ENCODE assay signal across 8 cellular contexts in the genomic region with DNA sequence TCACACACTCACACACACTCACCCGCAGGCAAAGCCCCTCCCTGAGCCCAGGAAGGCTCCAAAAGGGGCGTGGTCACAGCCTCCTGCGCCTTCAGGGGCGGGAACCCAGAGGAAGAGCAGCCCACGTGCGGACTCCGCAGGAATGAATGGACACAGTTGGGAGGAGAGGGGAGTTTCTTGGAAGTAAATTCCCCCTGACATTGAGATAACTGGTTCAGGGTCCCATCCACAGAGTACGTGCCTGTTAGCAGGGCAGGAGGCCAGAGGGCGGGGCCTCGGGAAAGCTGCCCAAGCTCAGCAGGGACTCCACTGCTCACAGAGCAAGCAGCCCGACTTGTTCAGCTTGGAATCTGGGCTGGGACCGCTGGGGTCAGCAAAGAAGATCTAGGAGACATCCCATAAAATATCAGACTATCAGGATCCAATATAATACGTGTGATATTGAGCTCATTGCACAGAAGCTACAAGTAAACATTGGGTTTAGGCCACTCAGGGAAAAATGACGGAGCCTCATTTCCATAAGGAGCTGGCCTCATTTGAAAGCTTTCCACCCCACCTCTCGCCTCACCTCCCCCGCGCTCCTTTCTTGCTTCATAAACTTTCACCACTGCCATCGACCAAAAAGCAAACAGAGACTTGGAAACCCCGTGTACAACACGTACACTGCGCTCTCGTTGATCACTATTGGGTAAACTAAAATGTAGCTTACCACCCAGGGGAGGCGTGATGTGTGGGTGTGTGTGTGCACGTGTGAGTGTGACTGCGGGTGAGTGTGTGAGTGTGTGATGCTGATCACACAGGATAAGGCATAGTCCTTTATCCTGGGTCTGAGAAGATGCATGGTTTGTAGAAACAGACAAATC. TPM values are rescaled to one million over a fixed set of nuclear protein-coding genes. Genes with fewer than 3 reads are reported as not detected.
DNase-seq lines count a peak whose midpoint lies in the region; ATAC-seq and TF ChIP-seq lines count a peak whose summit lies in the region.

No MANE protein-coding gene starts in this region.

- no peak overlapping the region for H2BK5ac ChIP-seq in IMR-90 (ENCODE audit: low read depth, low read length, poor library complexity, severe bottlenecking)

- in situ Hi-C loops in IMR-90 (cut with MboI; ENCODE audit: low sequenced_read_pairs): no loop called here

- peaks cover 7% of the 10 kb centered on the region for H3K4me1 ChIP-seq in ACC112 (ENCODE audit: control insufficient read depth, insufficient read depth, low read length, unreplicated experiment)
- H3K4me1 ChIP-seq in IMR-90 (ENCODE audit: control insufficient read depth, insufficient read depth, low read length): peaks cover 3% of the 10 kb centered on the region
- peaks cover 3 to 6% of the 10 kb centered on the region in 2 donors for H3K4me1 ChIP-seq in breast epithelium
- peaks cover 0 to 6% of the 10 kb centered on the region in 2 donors for H3K4me1 ChIP-seq in left lung

- H3K27me3 ChIP-seq in ACC112 (ENCODE audit: insufficient read depth, low read length) (no peaks in the 10 kb centered on the region), IMR-90 (ENCODE audit: control insufficient read depth, insufficient read depth, low read length) (no peaks in the 10 kb centered on the region; the same call in 1 of the 2 replicates), breast epithelium (no peaks in the 10 kb centered on the region), left lung (no peaks in the 10 kb centered on the region)

- no peak overlapping the region for H3K18ac ChIP-seq in IMR-90 (ENCODE audit: low read depth, low read length)

- H2BK15ac ChIP-seq in IMR-90 (ENCODE audit: low read depth, low read length): no peak overlapping the region

- no peak overlapping the region for H4K5ac ChIP-seq in IMR-90 (ENCODE audit: low read depth, low read length)

- H3K9me3 ChIP-seq in IMR-90 (ENCODE audit: control insufficient read depth, insufficient read depth, low read length): no peaks in the 10 kb centered on the region
- H3K9me3 ChIP-seq in breast epithelium: no peaks in the 10 kb centered on the region
- H3K9me3 ChIP-seq in left lung: no peaks in the 10 kb centered on the region

- no peak overlapping the region for H3K4ac ChIP-seq in IMR-90 (ENCODE audit: low read depth, low read length)

- 0 out of 2 replicates have a peak overlapping the region, but pooled peaks have one; percentile 2 for H2AK5ac ChIP-seq in IMR-90 (ENCODE audit: low read depth, low read length)

- POLR2A ChIA-PET in IMR-90 (lab: Charles Lee; ENCODE audit: unreplicated experiment): no interaction called here

- WGBS in IMR-90 (ENCODE audit: extremely low coverage in 2 of 2, insufficient read length in 1 of 2), 2 experiments: 0% methylated on average over 4 of the region's 25 CpGs; no CpG with 5 or more reads in 1 of the 2 experiments

- no peak for TF ChIP-seq POLR2A in IMR-90 (IDR thresholded peaks at IDR 0.05; ENCODE audit: low read depth, low read length)
- TF ChIP-seq POLR2A in breast epithelium (IDR thresholded peaks at IDR 0.05): no peak

- H4K20me1 ChIP-seq in IMR-90 (ENCODE audit: insufficient read depth, low read length): no peaks in the 10 kb centered on the region

- H2AK9ac ChIP-seq in IMR-90 (replicated peaks; ENCODE audit: low read depth, low read length, poor library complexity): peak overlapping the region; percentile 76

- no peak overlapping the region for H3K9ac ChIP-seq in IMR-90 (ENCODE audit: low read depth, low read length)

- TF ChIP-seq RAD21 in IMR-90 (IDR thresholded peaks at IDR 0.05; ENCODE audit: low read length): no peak

- H4K91ac ChIP-seq in IMR-90 (ENCODE audit: insufficient read depth, low read depth, low read length): no peak overlapping the region; the same call in 1 of the 2 replicates

- no peak overlapping the region for H2BK20ac ChIP-seq in IMR-90 (ENCODE audit: low read depth, low read length)

- intact Hi-C loops in IMR-90 (cut with micrococcal nuclease): no loop called here
- intact Hi-C loops in breast epithelium (cut with DNase I; ENCODE audit: low total_unique reads): no loop called here
- intact Hi-C loops in left lung (cut with DNase I): no loop called here

- CTCF ChIA-PET in IMR-90 (lab: Yijun Ruan, JAX): no interaction called here

- no peak overlapping the region for H3K23ac ChIP-seq in IMR-90 (ENCODE audit: low read depth, low read length)

- H4K8ac ChIP-seq in IMR-90 (ENCODE audit: low read depth in 2 of 2, low read length in 2 of 2): peak overlapping the region; percentile 6 to 50; a peak in 2 of 4 replicates

- no peaks in the 10 kb centered on the region for H3K79me2 ChIP-seq in ACC112 (ENCODE audit: control insufficient read depth, insufficient read depth, low read length, unreplicated experiment)

- H2AFZ ChIP-seq in ACC112 (ENCODE audit: low read length, unreplicated experiment) (peak overlapping the region; percentile 32), IMR-90 (replicated peaks; ENCODE audit: low read length, poor library complexity) (peak overlapping the region; percentile 85)

- DNase-seq in IMR-90 (peak; percentile 67), breast epithelium (ENCODE audit: low spot score in 2 of 2) (no peak), left lung (peak; percentile 61 to 80), germinal center (ENCODE audit: low spot score) (no peak), T-helper 9 cell (no peak)

- peak; percentile 74 for ATAC-seq in IMR-90 (ENCODE audit: low read depth)
- peak; percentile 81 for ATAC-seq in left lung
- ATAC-seq in HG02763 (IDR thresholded peaks at IDR 0.05; ENCODE audit: unreplicated experiment): no peak
- no peak for ATAC-seq in GM21367 (IDR thresholded peaks at IDR 0.05; ENCODE audit: unreplicated experiment)

- H3K27ac ChIP-seq in ACC112 (ENCODE audit: low read depth, low read length) (no peak overlapping the region), IMR-90 (ENCODE audit: insufficient read depth, low read length) (no peak overlapping the region), breast epithelium (no peak overlapping the region), left lung (no peak overlapping the region)

- BruUV-seq in IMR-90 (replicated peaks; lab: Mats Ljungman, UMichigan): no TSS peak

- 0 out of 2 replicates have a peak, but pooled peaks cover 2% of the 10 kb centered on the region for H3K9me1 ChIP-seq in IMR-90 (ENCODE audit: insufficient read depth, low read length)

- H3K14ac ChIP-seq in IMR-90 (replicated peaks; ENCODE audit: low read depth, low read length): no peak overlapping the region; the same call in 1 of the 2 replicates

- dilution Hi-C loops in IMR-90 (cut with HindIII; ENCODE audit: low sequenced_read_pairs, unreplicated experiment): no loop called here

- H3K4me3 ChIP-seq in ACC112 (ENCODE audit: low read depth, low read length) (peak overlapping the region; percentile 37), IMR-90 (ENCODE audit: insufficient read depth, low read depth, low read length) (no peak overlapping the region), breast epithelium (peak overlapping the region in 2 of 3 donors; percentile 15 to 25), left lung (peak overlapping the region in 1 of 2 donors; percentile 9)

- TF ChIP-seq CTCF in IMR-90 (conservative IDR thresholded peaks at IDR 0.05; ENCODE audit: low read depth, low read length): no peak
- no peak for TF ChIP-seq CTCF in breast epithelium (IDR thresholded peaks at IDR 0.05)
- no peak for TF ChIP-seq CTCF in left lung (IDR thresholded peaks at IDR 0.05)

- H3K4me2 ChIP-seq in IMR-90 (ENCODE audit: low read depth, low read length): peak overlapping the region; percentile 51

- no peaks in the 10 kb centered on the region for H3K36me3 ChIP-seq in ACC112 (ENCODE audit: insufficient read depth, low read length)
- H3K36me3 ChIP-seq in IMR-90 (ENCODE audit: control insufficient read depth, insufficient read depth, low read length): no peaks in the 10 kb centered on the region
- H3K36me3 ChIP-seq in breast epithelium: no peaks in the 10 kb centered on the region
- H3K36me3 ChIP-seq in left lung: no peaks in the 10 kb centered on the region

- H3K79me1 ChIP-seq in IMR-90 (ENCODE audit: low read depth in 1 of 2, low read length in 2 of 2): no peaks in the 10 kb centered on the region

- no peak overlapping the region for H2BK120ac ChIP-seq in IMR-90 (ENCODE audit: low read depth, low read length)

- no peak overlapping the region for H3K56ac ChIP-seq in IMR-90 (ENCODE audit: extremely low read depth, insufficient read depth, low read length)

TF ChIP-seq in IMR-90, 13 proteins besides CTCF, POLR2A, EP300 and RAD21 (continues in another document):
- no peak for TF ChIP-seq NFE2L2 (IDR thresholded peaks at IDR 0.05; ENCODE audit: low read depth, low read length)
- TF ChIP-seq CHD1 (IDR thresholded peaks at IDR 0.05; ENCODE audit: low read depth, low read length): no peak
- TF ChIP-seq RCOR1 (IDR thresholded peaks at IDR 0.05; ENCODE audit: insufficient replicate concordance, low read length): no peak
- TF ChIP-seq, protein P1, sequence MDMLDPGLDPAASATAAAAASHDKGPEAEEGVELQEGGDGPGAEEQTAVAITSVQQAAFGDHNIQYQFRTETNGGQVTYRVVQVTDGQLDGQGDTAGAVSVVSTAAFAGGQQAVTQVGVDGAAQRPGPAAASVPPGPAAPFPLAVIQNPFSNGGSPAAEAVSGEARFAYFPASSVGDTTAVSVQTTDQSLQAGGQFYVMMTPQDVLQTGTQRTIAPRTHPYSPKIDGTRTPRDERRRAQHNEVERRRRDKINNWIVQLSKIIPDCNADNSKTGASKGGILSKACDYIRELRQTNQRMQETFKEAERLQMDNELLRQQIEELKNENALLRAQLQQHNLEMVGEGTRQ (IDR thresholded peaks at IDR 0.05; ENCODE audit: low read depth, low read length): peak; percentile 38; the same call in 1 of the 2 replicates
- TF ChIP-seq, protein P2, sequence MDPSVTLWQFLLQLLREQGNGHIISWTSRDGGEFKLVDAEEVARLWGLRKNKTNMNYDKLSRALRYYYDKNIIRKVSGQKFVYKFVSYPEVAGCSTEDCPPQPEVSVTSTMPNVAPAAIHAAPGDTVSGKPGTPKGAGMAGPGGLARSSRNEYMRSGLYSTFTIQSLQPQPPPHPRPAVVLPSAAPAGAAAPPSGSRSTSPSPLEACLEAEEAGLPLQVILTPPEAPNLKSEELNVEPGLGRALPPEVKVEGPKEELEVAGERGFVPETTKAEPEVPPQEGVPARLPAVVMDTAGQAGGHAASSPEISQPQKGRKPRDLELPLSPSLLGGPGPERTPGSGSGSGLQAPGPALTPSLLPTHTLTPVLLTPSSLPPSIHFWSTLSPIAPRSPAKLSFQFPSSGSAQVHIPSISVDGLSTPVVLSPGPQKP (IDR thresholded peaks at IDR 0.05; ENCODE audit: borderline replicate concordance, low read depth, low read length): no peak
- TF ChIP-seq RFX5 (IDR thresholded peaks at IDR 0.05; ENCODE audit: low read depth, low read length): no peak
- TF ChIP-seq BHLHE40 (IDR thresholded peaks at IDR 0.05; ENCODE audit: low read depth, low read length): peak; percentile 74
- no peak for TF ChIP-seq MAFK (IDR thresholded peaks at IDR 0.05; ENCODE audit: low read depth, low read length)
- TF ChIP-seq SMC3 (IDR thresholded peaks at IDR 0.05; ENCODE audit: low read depth, low read length): no peak

RNA-seq across cellular contexts. Expression of a gene that starts 36.0 kb away (rescaled TPM):
- total RNA-seq in IMR-90 (2012; rRNA removed) (27.4 and 30.6 TPM in 2 replicates), breast epithelium (10 to 100 TPM; 40.3 to 49.8 (median 46.2) TPM), left lung (10 to 100 TPM; 43.7 to 53.6 TPM)
- polyA plus RNA-seq in IMR-90 (2012; rRNA removed): 34.5 and 35.5 TPM in 2 replicates
- 54.5 and 74.3 TPM in 2 replicates for polyA plus RNA-seq in IMR-90 (2012; cell fraction: cytosol; rRNA removed)
- 33.7 and 52.5 TPM in 2 replicates for polyA plus RNA-seq in IMR-90 (2012; cell fraction: nucleus; rRNA removed; ENCODE audit: low replicate concordance)

Comparison
In these comparisons a context has a peak if more than half of its experiments do, and no peak if none do; other contexts are left out.
1. ATAC-seq: peak in IMR-90 (single experiment) and left lung (single experiment); none in HG02763 (single experiment) and GM21367 (single experiment).
2. DNase-seq: peak in IMR-90 (single experiment) and left lung (2 of 2); none in breast epithelium (0 of 2), germinal center (single experiment) and T-helper 9 cell (single experiment).